Comparison of ENCODE assay signal across 24 cellular contexts in genomic region chr1:48784301-48784700, GRCh38. TPM values are rescaled to one million over a fixed set of nuclear protein-coding genes. Genes with fewer than 3 reads are reported as not detected.
"Had no signal": no experiment of that assay in that cellular context is flagged by ENCODE, and none has a peak within 500 bp of the region (broad histone marks: within the 10 kb centered on the region; RNA-seq: fewer than 3 reads in every experiment).

No MANE protein-coding gene starts in this region.

- H3K9ac ChIP-seq: KMS-11 had no signal

- H3K4me1 ChIP-seq: SJSA1 had no signal

- H3K9me3 ChIP-seq: MG63, SJSA1 had no signal

- DNase-seq: activated CD4-positive, alpha-beta T cell treated with anti-CD3 and anti-CD28 coated beads for 4 hours; activated CD8-positive, alpha-beta memory T cell treated with anti-CD3 and anti-CD28 coated beads, Interleukin-2, amount 50 U/mL, for 4 hours; activated CD8-positive, alpha-beta T cell treated with anti-CD3 and anti-CD28 coated beads for 36 hours; activated gamma-delta T cell treated with Interleukin-2 at 50 U/mL for 16 hours; activated naive CD4-positive, alpha-beta T cell treated with anti-CD3 and anti-CD28 coated beads, Interleukin-2, amount 10 ng/mL, durations not matched to agents 7 days and 5 days; activated naive CD8-positive, alpha-beta T cell treated with anti-CD3 and anti-CD28 coated beads for 36 hours; activated T-cell treated with anti-CD3 and anti-CD28 coated beads, Interleukin-2, amount 50 U/mL, for 72 hours; brain microvascular endothelial cell; caudate nucleus; MG63; MV-4-11; NCI-H146; NCI-H187 treated with DMSO at 0.1 percent for 48 hours; NCI-H2081 treated with DMSO at 0.1 percent for 48 hours; NCI-H2227 treated with DMSO at 0.1 percent for 48 hours; NCI-H446 treated with DMSO at 0.1 percent for 48 hours; NCI-H526 treated with DMSO at 0.1 percent for 48 hours; NCI-H82; PC-3; SHP77 had no signal

- H3K27ac ChIP-seq: brain microvascular endothelial cell, coronary artery, KMS-11, SJSA1 had no signal

- H3K4me3 ChIP-seq: coronary artery, MG63, SJSA1 had no signal

- H3K36me3 ChIP-seq: brain microvascular endothelial cell, MG63, SJSA1 had no signal

- H3K4me2 ChIP-seq: KMS-11 had no signal

- H3K27me3 ChIP-seq: brain microvascular endothelial cell, MG63, SJSA1 had no signal

- ATAC-seq: activated CD4-positive, CD25-positive, alpha-beta regulatory T cell treated with anti-CD3 and anti-CD28 coated beads, Interleukin-2, amount 50 U/mL, for 24 hours; activated CD8-positive, alpha-beta T cell treated with anti-CD3 and anti-CD28 coated beads for 36 hours; activated T-cell treated with anti-CD3 and anti-CD28 coated beads, Interleukin-2, amount 50 U/mL, for 72 hours; PC-3 had no signal

RNA-seq across cellular contexts. Expression of gene BEND5, which starts 7.6 kb away (rescaled TPM):
- total RNA-seq: SJSA1 had no signal
